In genomic region chr1:166166400-166166699, GRCh38 we compare ENCODE assay signal across 8 cellular contexts. TPM values are rescaled to one million over a fixed set of nuclear protein-coding genes. Genes with fewer than 3 reads are reported as not detected.
DNase-seq lines count a peak whose midpoint lies in the region; ATAC-seq and TF ChIP-seq lines count a peak whose summit lies in the region.

No MANE protein-coding gene starts in this region.

- no peak for TF ChIP-seq CTCF in endodermal cell (conservative IDR thresholded peaks at IDR 0.05)

- POLR2A ChIA-PET in activated CD4-positive, alpha-beta memory T cell treated with anti-CD3 and anti-CD28 coated beads for 36 hours (lab: Charles Lee) = no interaction called here

- H3K27me3 ChIP-seq in endodermal cell (ENCODE audit: control insufficient read depth, insufficient read depth, low read length, poor library complexity, severe bottlenecking) = peaks cover 45% of the 10 kb centered on the region
- peaks cover 51% of the 10 kb centered on the region for H3K27me3 ChIP-seq in skeletal muscle satellite cell (ENCODE audit: control insufficient read depth, insufficient read depth, low read length)

- no peak overlapping the region for H3K27ac ChIP-seq in endodermal cell (ENCODE audit: low read depth, low read length)

- CTCF ChIA-PET in activated CD4-positive, alpha-beta memory T cell treated with anti-CD3 and anti-CD28 coated beads for 36 hours (lab: Charles Lee) = no interaction called here

- H3K9me3 ChIP-seq in endodermal cell (ENCODE audit: control insufficient read depth, low read length) = no peaks in the 10 kb centered on the region
- H3K9me3 ChIP-seq in skeletal muscle satellite cell (replicated peaks; ENCODE audit: low read length) = no peaks in the 10 kb centered on the region

- H3K27ac Mint-ChIP-seq in endodermal cell = no peak overlapping the region
- H3K27ac Mint-ChIP-seq in activated CD4-positive, alpha-beta memory T cell treated with anti-CD3 and anti-CD28 coated beads for 36 hours = no peak overlapping the region

- peak; percentile 4 for ATAC-seq in GM19452 (IDR thresholded peaks at IDR 0.05; ENCODE audit: unreplicated experiment)
- peak; percentile 3 for ATAC-seq in HG03108 (IDR thresholded peaks at IDR 0.05; ENCODE audit: unreplicated experiment)

- intact Hi-C loops in activated CD4-positive, alpha-beta memory T cell treated with anti-CD3 and anti-CD28 coated beads for 36 hours (cut with micrococcal nuclease) = loop anchor here (2.0 to 5.0 kb wide), 4 partner anchors 86 to 671 kb away; partner anchors contain the start of gene POGK

- no peak overlapping the region for H3K9ac ChIP-seq in endodermal cell (ENCODE audit: extremely low read depth, low read length, poor library complexity, severe bottlenecking)
- peak overlapping the region; percentile 56 for H3K9ac ChIP-seq in skeletal muscle satellite cell (ENCODE audit: low read depth, low read length)

- no peaks in the 10 kb centered on the region for H3K4me1 ChIP-seq in endodermal cell (ENCODE audit: control insufficient read depth, insufficient read depth, low read length)
- H3K4me1 ChIP-seq in skeletal muscle satellite cell (ENCODE audit: control insufficient read depth, insufficient read depth, low read length) = peaks cover 17% of the 10 kb centered on the region

- no peak overlapping the region for H3K4me3 ChIP-seq in endodermal cell (ENCODE audit: low read length)
- H3K4me3 ChIP-seq in skeletal muscle satellite cell (ENCODE audit: low read length) = peak overlapping the region; percentile 72

- no peaks in the 10 kb centered on the region for H3K36me3 Mint-ChIP-seq in endodermal cell (ENCODE audit: low read depth)
- no peaks in the 10 kb centered on the region for H3K36me3 Mint-ChIP-seq in activated CD4-positive, alpha-beta memory T cell treated with anti-CD3 and anti-CD28 coated beads for 36 hours

- H3K4me3 Mint-ChIP-seq in endodermal cell = peak overlapping the region; percentile 72
- H3K4me3 Mint-ChIP-seq in activated CD4-positive, alpha-beta memory T cell treated with anti-CD3 and anti-CD28 coated beads for 36 hours = no peak overlapping the region

- H3K9me3 Mint-ChIP-seq in endodermal cell = no peaks in the 10 kb centered on the region
- no peaks in the 10 kb centered on the region for H3K9me3 Mint-ChIP-seq in activated CD4-positive, alpha-beta memory T cell treated with anti-CD3 and anti-CD28 coated beads for 36 hours

- H3K36me3 ChIP-seq in endodermal cell (ENCODE audit: control insufficient read depth, insufficient read depth, low read length) (no peaks in the 10 kb centered on the region), skeletal muscle satellite cell (ENCODE audit: insufficient read depth, low read length) (no peaks in the 10 kb centered on the region)

- DNase-seq in endodermal cell = no peak
- no peak for DNase-seq in effector CD4-positive, alpha-beta T cell
- no peak for DNase-seq in NK-92 treated with Interleukin-12 subunit alpha and Interleukin-12 subunit beta, amount 100 ng/mL, for 24 hours (lab: John Stamatoyannopoulos, UW)
- DNase-seq in C1 segment of cervical spinal cord (lab: John Stamatoyannopoulos, UW) = no peak
- no peak for DNase-seq in activated CD4-positive, alpha-beta memory T cell treated with anti-CD3 and anti-CD28 coated beads for 36 hours

- WGBS in endodermal cell (ENCODE audit: insufficient coverage in 1 of 2, insufficient read length in 1 of 2), 2 experiments = 0% methylated on average over 41 of the region's 41 CpGs; no CpG with 5 or more reads in 1 of the 2 experiments

- peak overlapping the region; percentile 77 for H3K4me2 ChIP-seq in skeletal muscle satellite cell (ENCODE audit: low read length)

- peaks cover 67% of the 10 kb centered on the region for H3K27me3 Mint-ChIP-seq in endodermal cell (ENCODE audit: insufficient read depth)
- peaks cover 38% of the 10 kb centered on the region for H3K27me3 Mint-ChIP-seq in activated CD4-positive, alpha-beta memory T cell treated with anti-CD3 and anti-CD28 coated beads for 36 hours

- H3K4me1 Mint-ChIP-seq in endodermal cell = peaks cover 23% of the 10 kb centered on the region
- H3K4me1 Mint-ChIP-seq in activated CD4-positive, alpha-beta memory T cell treated with anti-CD3 and anti-CD28 coated beads for 36 hours (ENCODE audit: low read depth) = peaks cover 23% of the 10 kb centered on the region

RNA-seq across cellular contexts. Expression of gene FAM78B, which starts 0.5 kb away (rescaled TPM):
- 1 to 10 TPM; 2.3 to 4.2 TPM for total RNA-seq in endodermal cell
- 2.5 TPM for polyA plus RNA-seq in endodermal cell (2013, experiment 1 of 2)
- polyA plus RNA-seq in endodermal cell (2013, experiment 2 of 2) = 2.2 TPM
- total RNA-seq in skeletal muscle satellite cell (2012; rRNA removed) = 0.22 and 0.25 TPM in 2 replicates
- under 1 TPM; 0.24 to 0.27 TPM for total RNA-seq in activated CD4-positive, alpha-beta memory T cell treated with anti-CD3 and anti-CD28 coated beads for 36 hours
